Comparison of ENCODE assay signal across 11 cellular contexts in genomic region chr7:134454277-134454676, GRCh38. TPM values are rescaled to one million over a fixed set of nuclear protein-coding genes. Genes with fewer than 3 reads are reported as not detected.
DNase-seq lines count a peak whose midpoint lies in the region; ATAC-seq and TF ChIP-seq lines count a peak whose summit lies in the region.
"Had no signal": no experiment of that assay in that cellular context is flagged by ENCODE, and none has a peak within 500 bp of the region (broad histone marks: within the 10 kb centered on the region; RNA-seq: fewer than 3 reads in every experiment).

No MANE protein-coding gene starts in this region.

- peaks cover 31% of the 10 kb centered on the region for H3K36me3 Mint-ChIP-seq in activated T-helper 2 cell treated with anti-CD3 and anti-CD28 coated beads, Interferon-gamma antibody, Interleukin-2, Interleukin-4, amounts not matched to agents 10 μg/mL and 5 μg/mL and 100 μg/mL, durations not matched to agents 14 hours and 24 hours and 36 hours (ENCODE audit: low read depth)
- peaks cover 19% of the 10 kb centered on the region for H3K36me3 Mint-ChIP-seq in Calu3 (ENCODE audit: insufficient read depth, unreplicated experiment)

- H3K27ac Mint-ChIP-seq in activated T-helper 2 cell treated with anti-CD3 and anti-CD28 coated beads, Interferon-gamma antibody, Interleukin-2, Interleukin-4, amounts not matched to agents 10 μg/mL and 5 μg/mL and 100 μg/mL, durations not matched to agents 14 hours and 24 hours and 36 hours, result peak overlapping the region; percentile 2
- H3K27ac Mint-ChIP-seq in Calu3 (ENCODE audit: unreplicated experiment), result no peak overlapping the region

- H3K9ac ChIP-seq in mesenchymal stem cell (ENCODE audit: low read length), result no peak overlapping the region

- peaks cover 43% of the 10 kb centered on the region for H3K4me1 ChIP-seq in mesenchymal stem cell (ENCODE audit: control insufficient read depth, insufficient read depth, low read depth, low read length)

- H3K9me3 ChIP-seq in mesenchymal stem cell (ENCODE audit: control insufficient read depth, low read length), result no peaks in the 10 kb centered on the region
- H3K9me3 ChIP-seq: pancreas had no signal

- peak overlapping the region; percentile 95 for H4K8ac ChIP-seq in mesenchymal stem cell (ENCODE audit: low read length)

- peak overlapping the region; percentile 39 for H2BK120ac ChIP-seq in mesenchymal stem cell (ENCODE audit: low read depth, low read length)

- peak overlapping the region; percentile 80 for H2AK5ac ChIP-seq in mesenchymal stem cell (ENCODE audit: low read length, severe bottlenecking)

- no peak for TF ChIP-seq CTCF in AG10803 (conservative IDR thresholded peaks at IDR 0.05; ENCODE audit: low read length)
- no peak for TF ChIP-seq CTCF in GM20000 (IDR thresholded peaks at IDR 0.05; ENCODE audit: extremely low read depth, missing control alignments)
- TF ChIP-seq CTCF in Calu3 (IDR thresholded peaks at IDR 0.05; ENCODE audit: unreplicated experiment), result no peak

- peak overlapping the region; percentile 70 to 87 for H2BK12ac ChIP-seq in mesenchymal stem cell (ENCODE audit: low read length in 2 of 2)

- H2BK5ac ChIP-seq in mesenchymal stem cell (ENCODE audit: low read depth, low read length, poor library complexity, severe bottlenecking), result no peak overlapping the region

- H3K79me1 ChIP-seq in mesenchymal stem cell (replicated peaks; ENCODE audit: low read length, poor library complexity, severe bottlenecking), result peaks cover 12% of the 10 kb centered on the region

- H3K4me3 ChIP-seq in AG10803 (ENCODE audit: low read length), result no peak overlapping the region
- peak overlapping the region in 1 of 2 experiments; percentile 11 for H3K4me3 ChIP-seq in mesenchymal stem cell (ENCODE audit: insufficient read depth in 1 of 2, low read depth in 1 of 2, low read length in 2 of 2)
- H3K4me3 ChIP-seq: pancreas had no signal

- peak; percentile 47 for DNase-seq in AG10803 (ENCODE audit: low read depth)
- DNase-seq in GM20000 (ENCODE audit: low spot score), result peak; percentile 25
- no peak for DNase-seq in activated T-helper 2 cell treated with anti-CD3 and anti-CD28 coated beads, Interferon-gamma antibody, Interleukin-2, Interleukin-4, amounts not matched to agents 10 μg/mL and 5 μg/mL and 100 μg/mL, durations not matched to agents 14 hours and 24 hours and 36 hours (ENCODE audit: low spot score)
- peak; percentile 72 for DNase-seq in mesenchymal stem cell
- no peak for DNase-seq in activated gamma-delta T cell treated with Interleukin-2 at 50 U/mL for 16 hours
- no peak for DNase-seq in Calu3
- DNase-seq in GF-D8 (lab: John Stamatoyannopoulos, UW), result no peak
- DNase-seq: DMS79, NCI-H2029, pancreas had no signal

- peak overlapping the region; percentile 84 to 94 for H3K18ac ChIP-seq in mesenchymal stem cell (ENCODE audit: low read depth in 1 of 2, low read length in 2 of 2)

- H3K27me3 ChIP-seq in mesenchymal stem cell (ENCODE audit: control insufficient read depth in 1 of 2, insufficient read depth in 1 of 2, low read length in 2 of 2), result no peaks in the 10 kb centered on the region
- H3K27me3 ChIP-seq: pancreas had no signal

- peak overlapping the region; percentile 44 for H4K91ac ChIP-seq in mesenchymal stem cell (ENCODE audit: low read length)

- no peak for ATAC-seq in GM19463 (IDR thresholded peaks at IDR 0.05; ENCODE audit: unreplicated experiment)
- ATAC-seq: pancreas had no signal

- no peaks in the 10 kb centered on the region for H3K27me3 Mint-ChIP-seq in activated T-helper 2 cell treated with anti-CD3 and anti-CD28 coated beads, Interferon-gamma antibody, Interleukin-2, Interleukin-4, amounts not matched to agents 10 μg/mL and 5 μg/mL and 100 μg/mL, durations not matched to agents 14 hours and 24 hours and 36 hours (ENCODE audit: low read depth)
- no peaks in the 10 kb centered on the region for H3K27me3 Mint-ChIP-seq in Calu3 (ENCODE audit: unreplicated experiment)

- peaks cover 27% of the 10 kb centered on the region for H3K4me1 Mint-ChIP-seq in activated T-helper 2 cell treated with anti-CD3 and anti-CD28 coated beads, Interferon-gamma antibody, Interleukin-2, Interleukin-4, amounts not matched to agents 10 μg/mL and 5 μg/mL and 100 μg/mL, durations not matched to agents 14 hours and 24 hours and 36 hours (ENCODE audit: low read depth)
- peaks cover 17% of the 10 kb centered on the region for H3K4me1 Mint-ChIP-seq in Calu3 (ENCODE audit: low read depth, unreplicated experiment)

- peak overlapping the region; percentile 18 for H2AFZ ChIP-seq in mesenchymal stem cell (ENCODE audit: low read depth, low read length)

- intact Hi-C loops in activated T-helper 2 cell treated with anti-CD3 and anti-CD28 coated beads, Interferon-gamma antibody, Interleukin-2, Interleukin-4, amounts not matched to agents 10 μg/mL and 5 μg/mL and 100 μg/mL, durations not matched to agents 14 hours and 24 hours and 36 hours (cut with micrococcal nuclease), result loop anchor here (10.0 kb wide), 3 partner anchors 959 to 1521 kb away; partner anchors contain the start of genes MTPN and STMP1
- intact Hi-C loops in Calu3 (cut with micrococcal nuclease; ENCODE audit: unreplicated experiment), result no loop called here

- CTCF ChIA-PET in Calu3 (lab: Charles Lee), result no interaction called here

- no TSS peak for BruUV-seq in Calu3 (replicated peaks; lab: Mats Ljungman, UMichigan)

- H3K9me3 Mint-ChIP-seq in activated T-helper 2 cell treated with anti-CD3 and anti-CD28 coated beads, Interferon-gamma antibody, Interleukin-2, Interleukin-4, amounts not matched to agents 10 μg/mL and 5 μg/mL and 100 μg/mL, durations not matched to agents 14 hours and 24 hours and 36 hours, result no peaks in the 10 kb centered on the region
- no peaks in the 10 kb centered on the region for H3K9me3 Mint-ChIP-seq in Calu3 (ENCODE audit: low read depth, unreplicated experiment)

- H3K14ac ChIP-seq in mesenchymal stem cell (ENCODE audit: low read length in 2 of 2), result peak overlapping the region in 1 of 2 experiments; percentile 35

- H3K4me2 ChIP-seq in mesenchymal stem cell (ENCODE audit: low read length, poor library complexity, severe bottlenecking), result peak overlapping the region; percentile 18

- H3K4me3 Mint-ChIP-seq in activated T-helper 2 cell treated with anti-CD3 and anti-CD28 coated beads, Interferon-gamma antibody, Interleukin-2, Interleukin-4, amounts not matched to agents 10 μg/mL and 5 μg/mL and 100 μg/mL, durations not matched to agents 14 hours and 24 hours and 36 hours (ENCODE audit: low read depth), result peak overlapping the region; percentile 37
- no peak overlapping the region for H3K4me3 Mint-ChIP-seq in Calu3 (ENCODE audit: low read depth, unreplicated experiment)

- no peak overlapping the region for H2BK15ac ChIP-seq in mesenchymal stem cell (ENCODE audit: low read depth, poor library complexity, severe bottlenecking)

- peak overlapping the region; percentile 60 to 82 for H3K4ac ChIP-seq in mesenchymal stem cell (ENCODE audit: low read depth in 1 of 2, low read length in 2 of 2)

- H3K23ac ChIP-seq in mesenchymal stem cell (ENCODE audit: low read length in 2 of 2), result no peak overlapping the region

- WGBS in mesenchymal stem cell, result 58% methylated on average over 4 of the region's 4 CpGs

- peaks cover 36 to 72% of the 10 kb centered on the region in 2 experiments for H3K36me3 ChIP-seq in mesenchymal stem cell (ENCODE audit: control insufficient read depth in 1 of 2, insufficient read depth in 2 of 2, low read depth in 1 of 2, low read length in 2 of 2)

- H3K27ac ChIP-seq in mesenchymal stem cell (ENCODE audit: low read length, poor library complexity, severe bottlenecking), result peak overlapping the region; percentile 96

RNA-seq across cellular contexts. Expression of gene AKR1B1, which starts 4.6 kb away (rescaled TPM):
- total RNA-seq in activated T-helper 2 cell treated with anti-CD3 and anti-CD28 coated beads, Interferon-gamma antibody, Interleukin-2, Interleukin-4, amounts not matched to agents 10 μg/mL and 5 μg/mL and 100 μg/mL, durations not matched to agents 14 hours and 24 hours and 36 hours, result 102 and 107 TPM in 2 replicates
- 236 TPM for polyA plus RNA-seq in mesenchymal stem cell (2013, experiment 1 of 2)
- 247 TPM for polyA plus RNA-seq in mesenchymal stem cell (2013, experiment 2 of 2)
- 115 and 139 TPM in 2 replicates for total RNA-seq in Calu3 (2022)

Comparison
In these comparisons a context has a peak if more than half of its experiments do, and no peak if none do; other contexts are left out.
1. DNase-seq: peak in AG10803 (single experiment), GM20000 (single experiment) and mesenchymal stem cell (single experiment); none in activated T-helper 2 cell treated with anti-CD3 and anti-CD28 coated beads, Interferon-gamma antibody, Interleukin-2, Interleukin-4, amounts not matched to agents 10 μg/mL and 5 μg/mL and 100 μg/mL, durations not matched to agents 14 hours and 24 hours and 36 hours (single experiment), activated gamma-delta T cell treated with Interleukin-2 at 50 U/mL for 16 hours (single experiment), Calu3 (single experiment) and GF-D8 (single experiment).